In the genomic region with DNA sequence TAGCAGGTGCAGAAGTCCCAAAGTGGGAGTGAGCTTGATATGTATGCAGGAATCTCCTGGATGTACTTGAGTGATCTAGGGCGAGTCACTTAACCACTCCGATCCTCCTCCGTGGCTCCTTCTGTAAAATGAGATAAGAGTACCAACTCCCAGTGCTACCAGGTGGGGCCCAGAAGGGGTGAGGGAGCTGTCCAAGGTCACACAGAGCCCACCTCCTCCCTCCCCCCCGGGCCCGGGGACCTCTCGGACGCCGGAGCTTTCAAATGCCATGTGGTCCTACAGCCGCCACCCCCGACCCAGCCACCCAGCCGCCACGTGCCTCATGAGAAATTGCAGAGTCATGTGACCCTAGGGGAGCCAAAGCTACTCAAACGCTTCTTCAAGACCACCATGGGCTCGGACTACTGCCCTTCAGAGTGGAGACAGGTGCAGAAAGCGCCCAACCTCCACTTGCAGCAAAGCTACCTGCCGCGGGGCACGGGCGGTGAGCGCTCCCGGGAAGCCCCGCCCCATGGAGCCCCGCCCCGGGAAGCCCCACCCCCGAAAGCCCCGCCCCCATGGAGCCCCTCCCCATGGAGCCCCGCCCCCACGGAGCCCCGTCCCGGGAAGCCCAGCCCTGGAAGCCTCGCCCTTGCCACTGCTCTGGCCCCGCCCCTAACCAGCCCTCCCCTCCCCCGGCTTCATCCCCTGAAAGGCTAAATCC, we compare ENCODE assay signal across 9 cellular contexts. TPM values are rescaled to one million over a fixed set of nuclear protein-coding genes. Genes with fewer than 3 reads are reported as not detected.
DNase-seq lines count a peak whose midpoint lies in the region; ATAC-seq and TF ChIP-seq lines count a peak whose summit lies in the region.
"Had no signal": no experiment of that assay in that cellular context is flagged by ENCODE, and none has a peak within 500 bp of the region (broad histone marks: within the 10 kb centered on the region; RNA-seq: fewer than 3 reads in every experiment).

No MANE protein-coding gene starts in this region.

- H3K27me3 ChIP-seq in MM.1S (replicated peaks; ENCODE audit: insufficient read depth, low read length), result peaks cover 39% of the 10 kb centered on the region
- H3K27me3 ChIP-seq in mesenchymal stem cell (ENCODE audit: control insufficient read depth in 1 of 2, insufficient read depth in 1 of 2, low read length in 2 of 2), result peaks cover 22 to 38% of the 10 kb centered on the region in 2 experiments

- no peak overlapping the region for H2BK5ac ChIP-seq in mesenchymal stem cell (ENCODE audit: low read depth, low read length, poor library complexity, severe bottlenecking)

- no peak overlapping the region for H3K4ac ChIP-seq in mesenchymal stem cell (ENCODE audit: low read depth in 1 of 2, low read length in 2 of 2)

- H3K18ac ChIP-seq in mesenchymal stem cell (ENCODE audit: low read depth in 1 of 2, low read length in 2 of 2), result peak overlapping the region in 1 of 2 experiments; percentile 38

- no peak for TF ChIP-seq CTCF in MM.1S (IDR thresholded peaks at IDR 0.05; ENCODE audit: low read length)

- H3K27ac ChIP-seq in MM.1S (ENCODE audit: low read length) (no peak overlapping the region), mesenchymal stem cell (ENCODE audit: low read length, poor library complexity, severe bottlenecking) (no peak overlapping the region)
- H3K27ac ChIP-seq: SJSA1 had no signal

- H3K79me1 ChIP-seq in mesenchymal stem cell (replicated peaks; ENCODE audit: low read length, poor library complexity, severe bottlenecking), result no peaks in the 10 kb centered on the region

- peak overlapping the region; percentile 69 for H3K4me2 ChIP-seq in MM.1S (ENCODE audit: low read depth, low read length)
- H3K4me2 ChIP-seq in mesenchymal stem cell (ENCODE audit: low read length, poor library complexity, severe bottlenecking), result no peak overlapping the region

- peak overlapping the region; percentile 93 for H2BK15ac ChIP-seq in mesenchymal stem cell (ENCODE audit: low read depth, poor library complexity, severe bottlenecking)

- H3F3A ChIP-seq in MM.1S (ENCODE audit: insufficient read depth, low read length), result no peaks in the 10 kb centered on the region; the same call in 1 of the 2 replicates

- peak overlapping the region; percentile 57 for H4K8ac ChIP-seq in mesenchymal stem cell (ENCODE audit: low read length)

- ATAC-seq in HG03469 (IDR thresholded peaks at IDR 0.05; ENCODE audit: unreplicated experiment) (no peak), HG02938 (IDR thresholded peaks at IDR 0.05; ENCODE audit: unreplicated experiment) (no peak)

- DNase-seq in NCI-H1417 (lab: John Stamatoyannopoulos, UW) (peak; percentile 62 to 77 (median 71)), NCI-H1417 treated with DMSO at 0.1 percent for 48 hours (lab: John Stamatoyannopoulos, UW) (no peak), MM.1S (peak; percentile 47), amniotic epithelial cell (ENCODE audit: low read depth) (peak; percentile 42), mesenchymal stem cell (peak; percentile 25), GF-D8 (lab: John Stamatoyannopoulos, UW) (no peak)

- H3K9ac ChIP-seq in MM.1S (ENCODE audit: low read length) (no peak overlapping the region), mesenchymal stem cell (ENCODE audit: low read length) (no peak overlapping the region)

- no peak overlapping the region for H4K91ac ChIP-seq in mesenchymal stem cell (ENCODE audit: low read length)

- no peaks in the 10 kb centered on the region for H3K36me3 ChIP-seq in MM.1S (replicated peaks; ENCODE audit: insufficient read depth, low read length)
- peaks cover 0 to 5% of the 10 kb centered on the region in 2 experiments for H3K36me3 ChIP-seq in mesenchymal stem cell (ENCODE audit: control insufficient read depth in 1 of 2, insufficient read depth in 2 of 2, low read depth in 1 of 2, low read length in 2 of 2)
- H3K36me3 ChIP-seq: SJSA1 had no signal

- no peaks in the 10 kb centered on the region for H3K9me3 ChIP-seq in MM.1S (replicated peaks; ENCODE audit: insufficient read depth, low read length)
- no peaks in the 10 kb centered on the region for H3K9me3 ChIP-seq in mesenchymal stem cell (ENCODE audit: control insufficient read depth, low read length)

- H3K23ac ChIP-seq in mesenchymal stem cell (ENCODE audit: low read length in 2 of 2), result no peak overlapping the region

- no peaks in the 10 kb centered on the region for H3K79me2 ChIP-seq in MM.1S (ENCODE audit: low read length)

- H3K4me3 ChIP-seq in MM.1S (ENCODE audit: low read length), result peak overlapping the region; percentile 42; the same call in 1 of the 2 replicates
- no peak overlapping the region for H3K4me3 ChIP-seq in mesenchymal stem cell (ENCODE audit: insufficient read depth in 1 of 2, low read depth in 1 of 2, low read length in 2 of 2)
- H3K4me3 ChIP-seq: SJSA1 had no signal

- H2BK120ac ChIP-seq in mesenchymal stem cell (ENCODE audit: low read depth, low read length), result no peak overlapping the region

- H2BK12ac ChIP-seq in mesenchymal stem cell (ENCODE audit: low read length in 2 of 2), result peak overlapping the region in 1 of 2 experiments; percentile 47

- no peak overlapping the region for H2AK5ac ChIP-seq in mesenchymal stem cell (ENCODE audit: low read length, severe bottlenecking)

- peak overlapping the region; percentile 47 for H2AFZ ChIP-seq in MM.1S (ENCODE audit: low read length)
- H2AFZ ChIP-seq in mesenchymal stem cell (ENCODE audit: low read depth, low read length), result no peak overlapping the region

- H3K14ac ChIP-seq in mesenchymal stem cell (ENCODE audit: low read length in 2 of 2), result no peak overlapping the region

- H3K9me2 ChIP-seq in MM.1S (replicated peaks; ENCODE audit: insufficient read depth, low read length), result no peaks in the 10 kb centered on the region

- 5% methylated on average over 24 of the region's 33 CpGs for WGBS in mesenchymal stem cell

- H4K20me1 ChIP-seq in MM.1S (ENCODE audit: insufficient read depth, low read length), result no peaks in the 10 kb centered on the region

- H3K4me1 ChIP-seq in MM.1S (ENCODE audit: low read length), result no peaks in the 10 kb centered on the region
- peaks cover 28% of the 10 kb centered on the region for H3K4me1 ChIP-seq in mesenchymal stem cell (ENCODE audit: control insufficient read depth, insufficient read depth, low read depth, low read length)

RNA-seq across cellular contexts. Expression of a gene that starts 10.1 kb away (rescaled TPM):
- polyA plus RNA-seq in mesenchymal stem cell (2013, experiment 1 of 2), result 104 TPM
- 105 TPM for polyA plus RNA-seq in mesenchymal stem cell (2013, experiment 2 of 2)

RNA-seq across cellular contexts. Expression of a gene that starts 16.6 kb away (rescaled TPM):
- 37.2 TPM for polyA plus RNA-seq in mesenchymal stem cell (2013, experiment 1 of 2)
- 35.0 TPM for polyA plus RNA-seq in mesenchymal stem cell (2013, experiment 2 of 2)

RNA-seq across cellular contexts. Expression of a gene that starts 17.0 kb away (rescaled TPM):
- 0.87 TPM for polyA plus RNA-seq in mesenchymal stem cell (2013, experiment 1 of 2)
- 0.90 TPM for polyA plus RNA-seq in mesenchymal stem cell (2013, experiment 2 of 2)

RNA-seq across cellular contexts. Expression of a gene that starts 29.7 kb away (rescaled TPM):
- polyA plus RNA-seq in mesenchymal stem cell (2013, experiment 1 of 2), result 65.6 TPM
- polyA plus RNA-seq in mesenchymal stem cell (2013, experiment 2 of 2), result 65.2 TPM

Comparison
In these comparisons a context has a peak if more than half of its experiments do, and no peak if none do; other contexts are left out.
1. DNase-seq: peak in NCI-H1417 (3 of 3), MM.1S (single experiment), amniotic epithelial cell (single experiment) and mesenchymal stem cell (single experiment); none in NCI-H1417 treated with DMSO at 0.1 percent for 48 hours (single experiment) and GF-D8 (single experiment).